Comparison of ENCODE assay signal across 8 cellular contexts in genomic region chr12:127381043-127381668, GRCh38.
DNase-seq lines count a peak whose midpoint lies in the region; ATAC-seq and TF ChIP-seq lines count a peak whose summit lies in the region.

No MANE protein-coding gene starts in this region.

- no peaks in the 10 kb centered on the region for H3K4me1 ChIP-seq in MM.1S (ENCODE audit: low read length)
- H3K4me1 ChIP-seq in thyroid gland = no peaks in the 10 kb centered on the region

- H3K27ac ChIP-seq in MM.1S (ENCODE audit: low read length) (no peak overlapping the region), WERI-Rb-1 (no peak overlapping the region), thyroid gland (no peak overlapping the region)

- intact Hi-C loops in thyroid gland (cut with DNase I) = no loop called here

- H3K79me2 ChIP-seq in MM.1S (ENCODE audit: low read length) = no peaks in the 10 kb centered on the region

- no peak overlapping the region for H3K27ac Mint-ChIP-seq in endothelial cell (ENCODE audit: unreplicated experiment)

- peak overlapping the region; percentile 53; the same call in 1 of the 2 replicates for H2AFZ ChIP-seq in MM.1S (ENCODE audit: low read length)

- H3F3A ChIP-seq in MM.1S (ENCODE audit: insufficient read depth, low read length) = no peaks in the 10 kb centered on the region

- no peaks in the 10 kb centered on the region for H3K36me3 Mint-ChIP-seq in endothelial cell (ENCODE audit: low read depth, unreplicated experiment)

- no peak overlapping the region for H3K9ac ChIP-seq in MM.1S (ENCODE audit: low read length)

- WGBS in thyroid gland, 2 donors = 6 to 10% methylated on average over 11 to 25 of the region's 33 CpGs

- H3K9me3 ChIP-seq in MM.1S (replicated peaks; ENCODE audit: insufficient read depth, low read length) (no peaks in the 10 kb centered on the region), WERI-Rb-1 (ENCODE audit: severe bottlenecking) (no peaks in the 10 kb centered on the region), thyroid gland (no peaks in the 10 kb centered on the region)

- peak; percentile 72 for ATAC-seq in GM21717 (IDR thresholded peaks at IDR 0.05; ENCODE audit: unreplicated experiment)

- no peaks in the 10 kb centered on the region for H4K20me1 ChIP-seq in MM.1S (ENCODE audit: insufficient read depth, low read length)

- H3K27me3 Mint-ChIP-seq in endothelial cell (ENCODE audit: unreplicated experiment) = no peaks in the 10 kb centered on the region

- H3K9me3 Mint-ChIP-seq in endothelial cell (ENCODE audit: unreplicated experiment) = peaks cover 23% of the 10 kb centered on the region

- TF ChIP-seq CTCF in MM.1S (IDR thresholded peaks at IDR 0.05; ENCODE audit: low read length) = peak; percentile 71
- peak; percentile 95 for TF ChIP-seq CTCF in WERI-Rb-1 (IDR thresholded peaks at IDR 0.05; ENCODE audit: low read depth, low read length)
- TF ChIP-seq CTCF in endothelial cell (IDR thresholded peaks at IDR 0.05; ENCODE audit: unreplicated experiment) = peak; percentile 48
- peak; percentile 41 to 78 (median 54) for TF ChIP-seq CTCF in thyroid gland (IDR thresholded peaks at IDR 0.05)

- DNase-seq in Daoy (ENCODE audit: low read depth) (peak; percentile 71), MM.1S (peak; percentile 44), WERI-Rb-1 (peak; percentile 75), endothelial cell (ENCODE audit: low spot score) (peak; percentile 4), midbrain (lab: John Stamatoyannopoulos, UW) (peak; percentile 35), thyroid gland (peak; percentile 39 to 44), ureter (ENCODE audit: low spot score) (no peak)

- TF ChIP-seq POLR2A in thyroid gland (IDR thresholded peaks at IDR 0.05) = no peak

- no peaks in the 10 kb centered on the region for H3K27me3 ChIP-seq in MM.1S (replicated peaks; ENCODE audit: insufficient read depth, low read length)
- peaks cover 3% of the 10 kb centered on the region for H3K27me3 ChIP-seq in WERI-Rb-1 (ENCODE audit: insufficient read depth, low read depth, severe bottlenecking)
- H3K27me3 ChIP-seq in thyroid gland = no peaks in the 10 kb centered on the region

- H3K4me3 ChIP-seq in MM.1S (ENCODE audit: low read length) = peak overlapping the region; percentile 39; the same call in 1 of the 2 replicates
- H3K4me3 ChIP-seq in WERI-Rb-1 (ENCODE audit: low read depth, low read length) = no peak overlapping the region
- no peak overlapping the region for H3K4me3 ChIP-seq in thyroid gland (replicated peaks in 1 of 3)

- peak overlapping the region; percentile 68 for H3K4me2 ChIP-seq in MM.1S (ENCODE audit: low read depth, low read length)

- H3K4me1 Mint-ChIP-seq in endothelial cell (ENCODE audit: unreplicated experiment) = no peaks in the 10 kb centered on the region

- H3K4me3 Mint-ChIP-seq in endothelial cell (ENCODE audit: unreplicated experiment) = no peak overlapping the region

- H3K36me3 ChIP-seq in MM.1S (replicated peaks; ENCODE audit: insufficient read depth, low read length) (no peaks in the 10 kb centered on the region), WERI-Rb-1 (no peaks in the 10 kb centered on the region), thyroid gland (no peaks in the 10 kb centered on the region)

- no peaks in the 10 kb centered on the region for H3K9me2 ChIP-seq in MM.1S (replicated peaks; ENCODE audit: insufficient read depth, low read length)
